In genomic region chr1:53220171-53220961, GRCh38 we compare ENCODE assay signal across 8 cellular contexts. TPM values are rescaled to one million over a fixed set of nuclear protein-coding genes. Genes with fewer than 3 reads are reported as not detected.
A peak's percentile ranks its signal among the peaks of the same experiment; 100 is the strongest.
DNase-seq lines count a peak whose midpoint lies in the region; ATAC-seq and TF ChIP-seq lines count a peak whose summit lies in the region.

TSS of gene CZIB (minus strand) at chr1:53220634. CDS start at chr1:53220575, 59 bp downstream.

- H3K9me3 ChIP-seq in thymus (ENCODE audit: control insufficient read depth) = no peaks in the 10 kb centered on the region

- H3K4me3 ChIP-seq in GM08714 (ENCODE audit: low read length) (peak within 1 kb of the TSS; percentile 79), thymus (ENCODE audit: low read length) (peak within 1 kb of the TSS; percentile 53)

- under 1% methylated on average over 61 of the region's 61 CpGs for WGBS in thymus

- TF ChIP-seq CTCF in glutamatergic neuron (IDR thresholded peaks at IDR 0.05; ENCODE audit: partially characterized antibody, unreplicated experiment) = no peak
- no peak for TF ChIP-seq CTCF in osteocyte (IDR thresholded peaks at IDR 0.05)

- no peaks in the 10 kb centered on the region for H3K27me3 ChIP-seq in thymus (ENCODE audit: control insufficient read depth, insufficient read depth)

- H3K27ac ChIP-seq in thymus (ENCODE audit: low read depth) = peak within 1 kb of the TSS; percentile 99

- peaks cover 3% of the 10 kb centered on the region for H3K36me3 Mint-ChIP-seq in activated naive CD8-positive, alpha-beta T cell treated with anti-CD3 and anti-CD28 coated beads for 36 hours
- H3K36me3 Mint-ChIP-seq in glutamatergic neuron (ENCODE audit: unreplicated experiment) (no peaks in the 10 kb centered on the region), osteocyte (ENCODE audit: unreplicated experiment) (peaks cover 10% of the 10 kb centered on the region)

- ATAC-seq in HG02610 (IDR thresholded peaks at IDR 0.05; ENCODE audit: unreplicated experiment) = peak; percentile 90

- peak within 1 kb of the TSS; percentile 93 for H3K4me3 Mint-ChIP-seq in activated naive CD8-positive, alpha-beta T cell treated with anti-CD3 and anti-CD28 coated beads for 36 hours
- H3K4me3 Mint-ChIP-seq in glutamatergic neuron (ENCODE audit: unreplicated experiment) (peak within 1 kb of the TSS; percentile 88), osteocyte (ENCODE audit: unreplicated experiment) (peak within 1 kb of the TSS; percentile 88)

- peak within 1 kb of the TSS; percentile 95 for H3K27ac Mint-ChIP-seq in activated naive CD8-positive, alpha-beta T cell treated with anti-CD3 and anti-CD28 coated beads for 36 hours
- H3K27ac Mint-ChIP-seq in glutamatergic neuron (ENCODE audit: unreplicated experiment) (peak within 1 kb of the TSS; percentile 90), osteocyte (ENCODE audit: unreplicated experiment) (peak within 1 kb of the TSS; percentile 97)

- H3K9me3 Mint-ChIP-seq in activated naive CD8-positive, alpha-beta T cell treated with anti-CD3 and anti-CD28 coated beads for 36 hours = no peaks in the 10 kb centered on the region
- H3K9me3 Mint-ChIP-seq in glutamatergic neuron (ENCODE audit: unreplicated experiment) (no peaks in the 10 kb centered on the region), osteocyte (ENCODE audit: unreplicated experiment) (no peaks in the 10 kb centered on the region)

- peaks cover 22% of the 10 kb centered on the region for H3K4me1 Mint-ChIP-seq in activated naive CD8-positive, alpha-beta T cell treated with anti-CD3 and anti-CD28 coated beads for 36 hours
- peaks cover 4% of the 10 kb centered on the region for H3K4me1 Mint-ChIP-seq in glutamatergic neuron (ENCODE audit: low read depth, unreplicated experiment)
- H3K4me1 Mint-ChIP-seq in osteocyte (ENCODE audit: unreplicated experiment) = peaks cover 21% of the 10 kb centered on the region

- peak; percentile 88 for DNase-seq in NCI-H1092 treated with DMSO at 0.1 percent for 48 hours (lab: John Stamatoyannopoulos, UW)
- peak; percentile 90 for DNase-seq in SKM-1 treated with dmso at 0.1 percent for 144 hours (lab: John Stamatoyannopoulos, UW; ENCODE audit: unreplicated experiment)
- DNase-seq in activated naive CD8-positive, alpha-beta T cell treated with anti-CD3 and anti-CD28 coated beads for 36 hours = peak; percentile 96
- DNase-seq in glutamatergic neuron = peak; percentile 98
- peak; percentile 97 for DNase-seq in osteocyte (ENCODE audit: extremely low spot score, unreplicated experiment)

- peaks cover 11% of the 10 kb centered on the region for H3K4me1 ChIP-seq in thymus (ENCODE audit: control insufficient read depth, insufficient read depth, low read length)

- H3K27me3 Mint-ChIP-seq in activated naive CD8-positive, alpha-beta T cell treated with anti-CD3 and anti-CD28 coated beads for 36 hours = no peaks in the 10 kb centered on the region
- H3K27me3 Mint-ChIP-seq in glutamatergic neuron (ENCODE audit: unreplicated experiment) (peaks cover 3% of the 10 kb centered on the region), osteocyte (ENCODE audit: unreplicated experiment) (no peaks in the 10 kb centered on the region)

- H3K36me3 ChIP-seq in thymus (ENCODE audit: control insufficient read depth, insufficient read depth) = peaks cover 14% of the 10 kb centered on the region

RNA-seq across cellular contexts. Expression of gene CZIB, which starts in this region (rescaled TPM):
- total RNA-seq in activated naive CD8-positive, alpha-beta T cell treated with anti-CD3 and anti-CD28 coated beads for 36 hours = 10 to 100 TPM; 43.4 to 44.8 TPM
- total RNA-seq in glutamatergic neuron (ENCODE audit: unreplicated experiment) (48.5 TPM), osteocyte (52.6 and 59.8 TPM in 2 replicates)
- 88.6 TPM for polyA plus RNA-seq in thymus

Comparison
In these comparisons a context has a peak if more than half of its experiments do, and no peak if none do; other contexts are left out.
1. Peak in every context shown above with its lines: DNase-seq, ATAC-seq, H3K4me3 ChIP-seq and H3K27ac ChIP-seq.